In the genomic region with DNA sequence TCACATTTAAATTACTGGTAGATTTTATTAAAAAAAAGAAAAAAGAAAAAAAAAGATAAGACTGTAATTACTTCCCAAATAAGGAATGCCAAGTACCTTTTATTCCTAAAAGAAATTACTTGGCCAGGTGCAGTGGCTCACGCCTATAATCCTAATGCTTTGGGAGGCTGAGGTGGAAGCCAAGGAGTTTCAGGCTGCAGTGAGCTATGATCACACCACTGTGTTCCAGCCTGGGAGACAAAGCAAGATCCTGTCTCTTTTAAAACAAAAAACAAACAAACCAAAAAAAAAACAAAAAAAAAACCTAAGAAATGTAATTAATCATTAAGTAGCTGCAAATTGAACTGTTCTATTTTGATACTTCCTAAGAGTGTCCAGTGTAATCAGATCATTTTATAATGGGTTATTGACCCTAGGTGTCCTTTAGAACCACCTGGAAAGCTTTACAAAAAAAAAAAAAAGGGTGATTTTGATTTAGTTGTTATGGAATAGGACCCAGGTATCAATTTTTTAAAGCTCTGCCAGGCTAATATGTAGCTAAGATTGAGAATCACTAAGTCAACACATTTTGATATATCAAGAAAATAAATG, we compare ENCODE assay signal across 32 cellular contexts. TPM values are rescaled to one million over a fixed set of nuclear protein-coding genes. Genes with fewer than 3 reads are reported as not detected.
"Had no signal": no experiment of that assay in that cellular context is flagged by ENCODE, and none has a peak within 500 bp of the region (broad histone marks: within the 10 kb centered on the region; RNA-seq: fewer than 3 reads in every experiment).

No MANE protein-coding gene starts in this region.

- H3K4me2 ChIP-seq: hepatocyte had no signal

- H3K36me3 ChIP-seq: prostate gland had no signal

- H3K4me1 ChIP-seq: ascending aorta, colonic mucosa, prostate gland, thyroid gland had no signal

- H3K27me3 ChIP-seq: ascending aorta, cardiac muscle cell, colonic mucosa, hepatocyte, pancreas, sigmoid colon, thyroid gland, upper lobe of left lung, vagina had no signal

- H2AFZ ChIP-seq: hepatocyte had no signal

- H3K9me3 ChIP-seq: ascending aorta, colonic mucosa, lower lobe of right lung, pancreas, prostate gland, sigmoid colon, thyroid gland, upper lobe of left lung, vagina had no signal

- ATAC-seq: activated CD4-positive, CD25-positive, alpha-beta regulatory T cell treated with anti-CD3 and anti-CD28 coated beads, Interleukin-2, amount 50 U/mL, for 24 hours; lower lobe of right lung; stimulated activated memory B cell treated with anti-CD40 and anti-IgM and Interleukin-4, amounts not matched to agents 10 μg/mL and 1 μg/mL and 100 μg/mL, for 72 hours; stimulated activated naive CD8-positive, alpha-beta T cell treated with anti-CD3 and anti-CD28 coated beads, Interleukin-15, amount 100 ng/mL, for 72 hours had no signal

- DNase-seq: activated CD4-positive, alpha-beta memory T cell treated with anti-CD3 and anti-CD28 coated beads, Interleukin-2, amount 10 ng/mL, durations not matched to agents 7 days and 5 days; activated CD4-positive, alpha-beta T cell treated with anti-CD3 and anti-CD28 coated beads, Interleukin-2, amount 10 ng/mL, durations not matched to agents 7 days and 5 days; activated CD8-positive, alpha-beta memory T cell treated with anti-CD3 and anti-CD28 coated beads, Interleukin-2, amount 50 U/mL, for 48 hours; activated gamma-delta T cell; activated naive CD4-positive, alpha-beta T cell treated with anti-CD3 and anti-CD28 coated beads, Interleukin-2, amount 10 ng/mL, durations not matched to agents 7 days and 5 days; activated naive CD8-positive, alpha-beta T cell treated with anti-CD3 and anti-CD28 coated beads, Interleukin-2, amount 10 ng/mL, durations not matched to agents 7 days and 5 days; activated T-cell treated with anti-CD3 and anti-CD28 coated beads, Interleukin-2, amount 50 U/mL, for 24 hours; cerebellar nuclear complex; colonic mucosa; effector CD8-positive, alpha-beta T cell; glutamatergic neuron; islet precursor cell; left cardiac atrium; lower lobe of right lung; naive B cell; pancreas; retina; sigmoid colon; small intestine; stimulated activated CD4-positive, alpha-beta T cell treated with anti-CD3 and anti-CD28 coated beads, Interleukin-4, amount 100 ng/mL, for 24 hours; stimulated activated naive CD8-positive, alpha-beta T cell treated with anti-CD3 and anti-CD28 coated beads, Interleukin-15, amount 100 ng/mL, for 72 hours; thyroid gland; upper lobe of left lung had no signal

- H3K27ac ChIP-seq: ascending aorta, cardiac muscle cell, colonic mucosa, hepatocyte, lower lobe of right lung, prostate gland, thyroid gland, upper lobe of left lung, vagina, VCaP had no signal

- H3K4me3 ChIP-seq: ascending aorta, cardiac muscle cell, colonic mucosa, hepatocyte, lower lobe of right lung, pancreas, prostate gland, sigmoid colon, thyroid gland, upper lobe of left lung, vagina had no signal

RNA-seq across cellular contexts. Expression of a gene that starts 23.2 kb away (rescaled TPM):
- total RNA-seq: T-helper 1 cell treated with Interleukin-12 subunit alpha and Interleukin-12 subunit beta and Interleukin-4 antibody, amounts not matched to agents 30 ng/mL and 1 ng/mL, for 36 hours had no signal
